Comparison of ENCODE assay signal across 8 cellular contexts in the genomic region with DNA sequence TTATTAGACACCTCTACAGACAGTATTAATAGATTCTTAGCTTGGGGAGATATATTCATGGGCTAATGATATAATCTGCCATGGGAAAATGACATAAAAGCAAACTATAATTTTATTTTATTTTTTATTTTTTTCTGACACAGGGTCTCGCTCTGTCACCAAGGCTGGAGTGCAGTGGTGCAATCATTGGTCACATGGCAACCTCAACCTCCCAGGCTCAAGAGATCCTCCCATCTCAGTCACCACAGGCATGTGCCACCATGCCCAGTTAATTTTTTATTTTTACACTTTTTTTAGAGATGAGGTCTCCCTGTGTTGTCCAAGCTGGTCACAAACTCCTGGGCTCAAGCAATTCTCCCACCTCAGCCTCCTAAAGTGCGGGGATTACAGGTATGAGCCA. TPM values are rescaled to one million over a fixed set of nuclear protein-coding genes. Genes with fewer than 3 reads are reported as not detected.
A peak's percentile ranks its signal among the peaks of the same experiment; 100 is the strongest.
DNase-seq lines count a peak whose midpoint lies in the region; ATAC-seq, FAIRE-seq and TF ChIP-seq lines count a peak whose summit lies in the region.

No MANE protein-coding gene starts in this region.

- in situ Hi-C loops in HepG2 (cut with HindIII; ENCODE audit: extremely low pct_ligation_motif_present, low pct_unique_long_range_greater_than_20kb): no loop called here

- H3K4me2 ChIP-seq in HepG2 (ENCODE audit: low read depth, low read length): peak overlapping the region; percentile 71; the same call in 1 of the 2 replicates

- H3K27me3 Mint-ChIP-seq in activated naive CD8-positive, alpha-beta T cell: no peaks in the 10 kb centered on the region
- H3K27me3 Mint-ChIP-seq in activated naive CD8-positive, alpha-beta T cell treated with anti-CD3 and anti-CD28 coated beads, Interleukin-2, amount 50 U/mL, for 24 hours: no peaks in the 10 kb centered on the region

- H3K27ac ChIP-seq in adrenal gland (peak overlapping the region in 3 of 5 donors; percentile 4 to 57 (median 48)), HepG2 (ENCODE audit: extremely low read length, insufficient read depth, low read length) (no peak overlapping the region), upper lobe of left lung (peak overlapping the region; percentile 44 to 72 (median 64))

- no peak overlapping the region for H2AFZ ChIP-seq in HepG2 (ENCODE audit: low read length)

- peaks cover 5% of the 10 kb centered on the region; the same call in 1 of the 2 replicates for H4K20me1 ChIP-seq in HepG2 (ENCODE audit: insufficient read depth, low read length)

- peaks cover 76% of the 10 kb centered on the region for H3K4me1 Mint-ChIP-seq in activated naive CD8-positive, alpha-beta T cell (ENCODE audit: low read depth)
- H3K4me1 Mint-ChIP-seq in activated naive CD8-positive, alpha-beta T cell treated with anti-CD3 and anti-CD28 coated beads, Interleukin-2, amount 50 U/mL, for 24 hours: peaks cover 62% of the 10 kb centered on the region

- ATAC-seq in activated naive CD8-positive, alpha-beta T cell treated with anti-CD3 and anti-CD28 coated beads, Interleukin-2, amount 50 U/mL, for 24 hours: no peak
- ATAC-seq in HepG2: no peak
- peak; percentile 66 to 79 for ATAC-seq in upper lobe of left lung (ENCODE audit: low FRiP score in 2 of 2)
- ATAC-seq in GM19395 (IDR thresholded peaks at IDR 0.05; ENCODE audit: unreplicated experiment): no peak

- H3K27ac Mint-ChIP-seq in activated naive CD8-positive, alpha-beta T cell: no peak overlapping the region
- H3K27ac Mint-ChIP-seq in activated naive CD8-positive, alpha-beta T cell treated with anti-CD3 and anti-CD28 coated beads, Interleukin-2, amount 50 U/mL, for 24 hours: no peak overlapping the region

- no peaks in the 10 kb centered on the region for H3K27me3 ChIP-seq in adrenal gland
- H3K27me3 ChIP-seq in HepG2 (ENCODE audit: control insufficient read depth in 1 of 2, insufficient read depth in 2 of 2, low read length in 2 of 2): no peaks in the 10 kb centered on the region
- no peaks in the 10 kb centered on the region for H3K27me3 ChIP-seq in upper lobe of left lung

- POLR2A ChIA-PET in HepG2 (lab: Yijun Ruan, JAX): interaction anchor here (3.5 kb wide), 1 partner anchor 40 kb away, joined by 16 read pairs; the partner anchor contains the start of gene RTN4

- TF ChIP-seq POLR2A in adrenal gland (IDR thresholded peaks at IDR 0.05) (no peak), HepG2 (IDR thresholded peaks at IDR 0.05; ENCODE audit: insufficient read depth in 1 of 2, low read depth in 2 of 2, low read length in 2 of 2) (no peak), upper lobe of left lung (IDR thresholded peaks at IDR 0.05) (no peak)

- no peak for FAIRE-seq in HepG2 (lab: Jason Lieb, UNC)

- DNase-seq in activated naive CD8-positive, alpha-beta T cell treated with anti-CD3 and anti-CD28 coated beads, Interleukin-2, amount 50 U/mL, for 24 hours: no peak
- DNase-seq in adrenal gland (peak in 5 of 7 donors; percentile 26 to 69 (median 44)), HepG2 (ENCODE audit: low spot score) (peak; percentile 28), upper lobe of left lung (peak in 1 of 2 donors; percentile 83), NCI-H446 (lab: John Stamatoyannopoulos, UW) (no peak), GM03348 (ENCODE audit: low spot score) (no peak)

- H3K9me3 ChIP-seq in adrenal gland (replicated peaks in 1 of 3): no peaks in the 10 kb centered on the region
- H3K9me3 ChIP-seq in HepG2 (ENCODE audit: low read length): no peaks in the 10 kb centered on the region
- H3K9me3 ChIP-seq in upper lobe of left lung: no peaks in the 10 kb centered on the region

- H3K36me3 Mint-ChIP-seq in activated naive CD8-positive, alpha-beta T cell: peaks cover 4% of the 10 kb centered on the region
- H3K36me3 Mint-ChIP-seq in activated naive CD8-positive, alpha-beta T cell treated with anti-CD3 and anti-CD28 coated beads, Interleukin-2, amount 50 U/mL, for 24 hours (ENCODE audit: low read depth): peaks cover 3% of the 10 kb centered on the region

- no peak overlapping the region for H3K9ac ChIP-seq in HepG2 (ENCODE audit: insufficient read depth, low read depth, low read length)

- BruUV-seq in HepG2 (replicated peaks; lab: Mats Ljungman, UMichigan): no TSS peak

- H3K36me3 ChIP-seq in adrenal gland (replicated peaks in 1 of 2) (no peaks in the 10 kb centered on the region), HepG2 (replicated peaks in 1 of 2; ENCODE audit: control insufficient read depth in 1 of 2, insufficient read depth in 2 of 2, low read length in 2 of 2) (no peaks in the 10 kb centered on the region; a peak in 1 of 5 replicates), upper lobe of left lung (no peaks in the 10 kb centered on the region)

- peaks cover 100% of the 10 kb centered on the region for H3K79me2 ChIP-seq in HepG2 (ENCODE audit: insufficient read depth, low read length)

- intact Hi-C loops in adrenal gland (cut with DNase I) (loop anchor here in 1 of 2 donors (10.0 kb wide), 1 partner anchor 154 kb away; no protein-coding TSS in a partner anchor), HepG2 (cut with micrococcal nuclease; ENCODE audit: unreplicated experiment) (loop anchor here (10.0 kb wide), 2 partner anchors 424 to 504 kb away; partner anchors contain the start of gene CFAP36)

- no peak for TF ChIP-seq RAD21 in HepG2 (CRISPR knock-in tag; IDR thresholded peaks at IDR 0.05)

- TF ChIP-seq EP300 in HepG2 (IDR thresholded peaks at IDR 0.05; ENCODE audit: low read depth in 2 of 2, low read length in 2 of 2) (no peak), HepG2 (CRISPR knock-in tag; IDR thresholded peaks at IDR 0.05; ENCODE audit: borderline replicate concordance) (no peak), upper lobe of left lung (IDR thresholded peaks at IDR 0.05) (no peak)

- H3K4me3 Mint-ChIP-seq in activated naive CD8-positive, alpha-beta T cell: peak overlapping the region; percentile 96
- H3K4me3 Mint-ChIP-seq in activated naive CD8-positive, alpha-beta T cell treated with anti-CD3 and anti-CD28 coated beads, Interleukin-2, amount 50 U/mL, for 24 hours: no peak overlapping the region

- CTCF ChIA-PET in HepG2 (lab: Yijun Ruan, JAX; ENCODE audit: low intra/inter-chr PET ratio, low total read pairs): no interaction called here

- peaks cover 61 to 94% of the 10 kb centered on the region in 2 donors for H3K4me1 ChIP-seq in adrenal gland (replicated peaks in 1 of 2)
- H3K4me1 ChIP-seq in HepG2 (ENCODE audit: insufficient read depth, low read length): peaks cover 65% of the 10 kb centered on the region
- H3K4me1 ChIP-seq in upper lobe of left lung: peaks cover 81 to 96% (median 84%) of the 10 kb centered on the region in 4 donors

- peaks cover 3% of the 10 kb centered on the region for H3K9me3 Mint-ChIP-seq in activated naive CD8-positive, alpha-beta T cell (ENCODE audit: low read depth)
- no peaks in the 10 kb centered on the region for H3K9me3 Mint-ChIP-seq in activated naive CD8-positive, alpha-beta T cell treated with anti-CD3 and anti-CD28 coated beads, Interleukin-2, amount 50 U/mL, for 24 hours

- H3K4me3 ChIP-seq in adrenal gland: no peak overlapping the region
- no peak overlapping the region for H3K4me3 ChIP-seq in HepG2 (replicated peaks in 1 of 3; ENCODE audit: insufficient read depth in 1 of 3, low read depth in 2 of 3, low read length in 3 of 3)
- no peak overlapping the region for H3K4me3 ChIP-seq in upper lobe of left lung

- WGBS in adrenal gland, 4 donors: 56 to 77% (median 73%) methylated on average over 2 of the region's 2 CpGs
- 67% methylated on average over 2 of the region's 2 CpGs for WGBS in HepG2 (ENCODE audit: low lambda C conversion rate)
- WGBS in upper lobe of left lung, 2 donors: 49 to 83% methylated on average over 2 of the region's 2 CpGs

- TF ChIP-seq CTCF in adrenal gland (IDR thresholded peaks at IDR 0.05) (no peak), HepG2 (CRISPR knock-in tag; IDR thresholded peaks at IDR 0.05) (no peak), upper lobe of left lung (IDR thresholded peaks at IDR 0.05) (no peak)

TF ChIP-seq in HepG2, 621 proteins besides CTCF, POLR2A, EP300 and RAD21 (continues in another document):
- TF ChIP-seq CEBPB (IDR thresholded peaks at IDR 0.05; ENCODE audit: borderline replicate concordance, low read depth, low read length): 0 out of 2 replicates have a peak, but pooled peaks have one; percentile 51
- no peak for TF ChIP-seq PTBP1 (IDR thresholded peaks at IDR 0.05; ENCODE audit: low read depth, low read length, poor library complexity, severe bottlenecking)

RNA-seq across cellular contexts. Expression of gene RTN4, which starts 39.3 kb away (rescaled TPM):
- 100 to 1,000 TPM; 216 to 538 (median 477) TPM for total RNA-seq in adrenal gland
- 100 to 1,000 TPM; 240 to 694 (median 266) TPM for polyA plus RNA-seq in adrenal gland
- total RNA-seq in HepG2 (2016; rRNA removed; fragmentation: Illumina TruSeq; extraction: Trizol): 67.4 and 98.4 TPM in 2 replicates
- 113 and 115 TPM in 2 replicates for total RNA-seq in HepG2 (2016; cell fraction: cytosol; rRNA removed; fragmentation: Illumina TruSeq; extraction: Trizol; ENCODE audit: low read depth)
- 65.4 and 98.8 TPM in 2 replicates for total RNA-seq in HepG2 (2016; cell fraction: insoluble cytoplasmic fraction; rRNA removed; fragmentation: Illumina TruSeq; extraction: Trizol)
- 63.8 and 71.5 TPM in 2 replicates for total RNA-seq in HepG2 (2016; cell fraction: membrane; rRNA removed; fragmentation: Illumina TruSeq; extraction: Trizol)
- 135 and 150 TPM in 2 replicates for total RNA-seq in HepG2 (2016; cell fraction: nucleus; rRNA removed; fragmentation: Illumina TruSeq; extraction: Trizol)
- 100 and 133 TPM in 2 replicates for polyA plus RNA-seq in HepG2 (2011; rRNA removed)
- 56.6 and 89.3 TPM in 2 replicates for polyA plus RNA-seq in HepG2 (2011; cell fraction: cytosol; rRNA removed)
- polyA plus RNA-seq in HepG2 (2011; cell fraction: nucleus; rRNA removed): 46.6 and 69.0 TPM in 2 replicates
- polyA plus RNA-seq in HepG2 (2012): 176 and 196 TPM in 2 replicates
- 25.4 and 26.1 TPM in 2 replicates for polyA plus RNA-seq in HepG2 (2016; cell fraction: cytosol; fragmentation: Illumina TruSeq; extraction: Trizol; ENCODE audit: low read depth)
- 104 and 116 TPM in 2 replicates for polyA plus RNA-seq in HepG2 (2016; cell fraction: insoluble cytoplasmic fraction; fragmentation: Illumina TruSeq; extraction: Trizol; ENCODE audit: low read depth)
- 56.9 and 65.1 TPM in 2 replicates for polyA plus RNA-seq in HepG2 (2016; cell fraction: membrane; fragmentation: Illumina TruSeq; extraction: Trizol; ENCODE audit: low read depth)
- polyA plus RNA-seq in HepG2 (2016; cell fraction: nucleus; fragmentation: Illumina TruSeq; extraction: Trizol; ENCODE audit: insufficient read depth, low read depth): 271 and 279 TPM in 2 replicates
- polyA minus RNA-seq in HepG2 (2011; rRNA and poly(A)+ RNA removed; ENCODE audit: low replicate concordance): 71.7 and 98.5 TPM in 2 replicates
- polyA minus RNA-seq in HepG2 (2011; cell fraction: cytosol; rRNA and poly(A)+ RNA removed): 85.3 and 110 TPM in 2 replicates
- 103 and 105 TPM in 2 replicates for polyA minus RNA-seq in HepG2 (2011; cell fraction: nucleus; rRNA and poly(A)+ RNA removed)
- total RNA-seq in upper lobe of left lung: 100 to 1,000 TPM; 128 to 345 (median 233) TPM

Comparison
In these comparisons a context has a peak if more than half of its experiments do, and no peak if none do; other contexts are left out.
1. ATAC-seq: peak in upper lobe of left lung (2 of 2); none in activated naive CD8-positive, alpha-beta T cell treated with anti-CD3 and anti-CD28 coated beads, Interleukin-2, amount 50 U/mL, for 24 hours (single experiment), HepG2 (single experiment) and GM19395 (single experiment).
2. DNase-seq: peak in adrenal gland (5 of 7) and HepG2 (single experiment); none in activated naive CD8-positive, alpha-beta T cell treated with anti-CD3 and anti-CD28 coated beads, Interleukin-2, amount 50 U/mL, for 24 hours (single experiment), NCI-H446 (0 of 2) and GM03348 (single experiment).